Comparison of ENCODE assay signal across 8 cellular contexts in the genomic region with DNA sequence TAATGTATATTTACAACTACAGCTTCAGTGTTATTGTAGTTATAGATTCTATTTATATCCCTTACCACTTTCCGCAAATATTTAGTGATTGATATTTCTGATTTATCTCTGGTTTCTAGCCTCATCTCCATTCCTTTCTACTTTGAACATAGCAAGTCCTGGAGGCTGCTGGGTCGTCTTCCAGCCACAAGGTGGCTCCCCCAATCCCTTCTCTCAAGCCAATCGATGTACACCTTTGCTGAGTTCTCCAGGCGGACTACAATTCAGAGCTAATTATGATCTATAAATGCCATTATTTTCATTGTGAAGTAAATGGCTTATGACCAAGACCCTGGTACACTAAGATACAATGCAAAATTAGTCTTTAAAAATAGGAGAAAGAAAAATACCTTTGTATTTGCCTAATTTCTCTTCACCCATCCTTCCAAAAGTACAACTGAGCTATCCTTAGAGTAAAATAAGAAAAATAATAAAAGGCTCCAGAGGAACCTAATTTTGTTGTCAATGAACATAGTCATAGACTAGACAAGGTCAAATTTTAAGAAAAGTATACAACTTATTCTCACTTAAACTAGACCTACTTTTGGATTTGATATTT.
A peak's percentile ranks its signal among the peaks of the same experiment; 100 is the strongest.
DNase-seq lines count a peak whose midpoint lies in the region; ATAC-seq, FAIRE-seq and TF ChIP-seq lines count a peak whose summit lies in the region.

No MANE protein-coding gene starts in this region.

- H3K27me3 ChIP-seq in BJ (ENCODE audit: control insufficient read depth, insufficient read depth, low read length) (peaks cover 27% of the 10 kb centered on the region), pancreas (peaks cover 0 to 54% (median 4%) of the 10 kb centered on the region in 4 donors)

- H3K36me3 ChIP-seq in BJ (ENCODE audit: control insufficient read depth, insufficient read depth, low read length) (no peaks in the 10 kb centered on the region), pancreas (no peaks in the 10 kb centered on the region)

- POLR2A ChIA-PET in BJ (lab: Charles Lee): interaction anchor here (0.6 kb wide), 1 partner anchor 120 kb away, joined by 3 read pairs; no protein-coding TSS in a partner anchor

- no peak overlapping the region for H3K27ac ChIP-seq in pancreas

- TF ChIP-seq CTCF in BJ (IDR thresholded peaks at IDR 0.05; ENCODE audit: insufficient read depth, low read depth, low read length) (peak; percentile 94), fibroblast of pulmonary artery (IDR thresholded peaks at IDR 0.05; ENCODE audit: low read length, missing control alignments) (peak; percentile 99), pancreas (IDR thresholded peaks at IDR 0.05) (peak; percentile 29 to 81 (median 56))

- DNase-seq in BJ (ENCODE audit: low read depth): no peak
- DNase-seq in HCEC 1CT: peak; percentile 65
- DNase-seq in NCI-H82 treated with DMSO at 0.1 percent for 48 hours (lab: John Stamatoyannopoulos, UW; ENCODE audit: unreplicated experiment): peak; percentile 12
- peak; percentile 23 for DNase-seq in activated T-cell treated with anti-CD3 and anti-CD28 coated beads for 4 hours
- peak; percentile 74 for DNase-seq in fibroblast of pulmonary artery (ENCODE audit: low read depth)
- peak; percentile 16 to 60 (median 42) for DNase-seq in pancreas
- no peak for DNase-seq in posterior vena cava (ENCODE audit: low spot score)

- 13 to 16% methylated on average over 4 of the region's 4 CpGs for WGBS in pancreas, 2 donors

- peak; percentile 70 for FAIRE-seq in pancreas (lab: Jason Lieb, UNC)

- peaks cover 0 to 6% (median 4%) of the 10 kb centered on the region in 3 donors for H3K4me1 ChIP-seq in pancreas

- no peak overlapping the region for H3K4me3 ChIP-seq in BJ (ENCODE audit: low read depth, low read length)
- H3K4me3 ChIP-seq in fibroblast of pulmonary artery (replicated peaks; ENCODE audit: low read depth, low read length): no peak overlapping the region
- H3K4me3 ChIP-seq in pancreas: no peak overlapping the region

- CTCF ChIA-PET in BJ (lab: Yijun Ruan, JAX): interaction anchor here (0.7 to 2.2 kb wide), 24 partner anchors 8 to 314 kb away, joined by 3 to 12 read pairs (median 3); no protein-coding TSS in a partner anchor

- ATAC-seq in pancreas (peak; percentile 73 to 94 (median 89)), HG03571 (IDR thresholded peaks at IDR 0.05; ENCODE audit: unreplicated experiment) (no peak)

- no peaks in the 10 kb centered on the region for H3K9me3 ChIP-seq in pancreas

- intact Hi-C loops in pancreas (cut with DNase I) (no loop called here), posterior vena cava (cut with DNase I) (no loop called here)

Comparison
In these comparisons a context has a peak if more than half of its experiments do, and no peak if none do; other contexts are left out.
1. DNase-seq: peak in HCEC 1CT (single experiment), NCI-H82 treated with DMSO at 0.1 percent for 48 hours (single experiment), activated T-cell treated with anti-CD3 and anti-CD28 coated beads for 4 hours (single experiment), fibroblast of pulmonary artery (single experiment) and pancreas (6 of 6); none in BJ (single experiment) and posterior vena cava (single experiment).
2. Peak in every context shown above with its lines, with median percentiles within 50 percentile points of each other: CTCF ChIP-seq.